27 cellular contexts compared by ENCODE assay signal in the genomic region with DNA sequence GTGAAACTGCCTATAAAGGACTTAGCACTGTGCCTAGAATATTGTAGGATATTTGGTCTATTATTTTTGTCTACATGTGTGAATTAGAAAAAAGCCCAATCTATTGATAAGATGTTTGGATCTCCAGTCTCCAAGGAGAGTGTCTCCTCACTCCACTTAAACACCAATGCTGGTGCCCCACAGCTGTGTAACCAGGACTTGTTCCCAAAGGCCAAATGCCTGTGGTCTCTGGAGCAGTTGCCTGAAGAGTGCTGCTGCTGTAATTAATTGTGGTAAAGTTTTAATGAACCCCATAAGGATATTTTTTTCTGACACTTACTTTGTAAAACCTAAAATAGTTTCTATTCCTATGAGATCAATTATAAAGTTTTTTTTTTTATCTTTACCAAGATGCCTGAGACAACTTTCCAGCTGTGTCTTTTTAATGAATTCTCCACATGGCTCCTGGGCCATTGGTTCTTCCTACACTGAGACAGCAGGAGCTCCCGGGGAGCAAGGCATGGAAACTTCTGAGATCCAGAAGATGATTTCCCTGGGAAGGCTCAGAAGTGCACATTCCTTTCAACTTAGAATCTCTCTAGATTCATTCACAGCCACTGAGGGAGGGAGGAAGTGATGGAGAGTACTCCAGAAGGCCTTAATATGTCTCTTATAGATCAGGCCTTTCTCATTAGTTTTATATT. TPM values are rescaled to one million over a fixed set of nuclear protein-coding genes. Genes with fewer than 3 reads are reported as not detected.
"Had no signal": no experiment of that assay in that cellular context is flagged by ENCODE, and none has a peak within 500 bp of the region (broad histone marks: within the 10 kb centered on the region; RNA-seq: fewer than 3 reads in every experiment).

No MANE protein-coding gene starts in this region.

- H3K27ac ChIP-seq: epithelial cell of prostate, esophagus muscularis mucosa, gastroesophageal sphincter, hepatocyte, suprapubic skin, thyroid gland, uterus had no signal

- DNase-seq: cortex of kidney; effector memory CD8-positive, alpha-beta T cell; foreskin fibroblast; glutamatergic neuron; kidney; left cardiac atrium; naive thymus-derived CD8-positive, alpha-beta T cell; posterior cingulate gyrus; stimulated activated CD4-positive, alpha-beta T cell treated with anti-CD3 and anti-CD28 coated beads, Interleukin-4, amount 100 ng/mL, for 1 hour; stimulated activated CD8-positive, alpha-beta memory T cell treated with anti-CD3 and anti-CD28 coated beads, Interleukin-4, amount 100 ng/mL, for 48 hours; stimulated activated naive CD8-positive, alpha-beta T cell treated with anti-CD3 and anti-CD28 coated beads, Interleukin-15, Interleukin-2, amounts not matched to agents 100 U/mL and 50 U/mL, for 24 hours; thyroid gland; uterus had no signal

- ATAC-seq: effector memory CD8-positive, alpha-beta T cell; gastroesophageal sphincter; naive thymus-derived CD8-positive, alpha-beta T cell; stimulated activated effector memory CD8-positive, alpha-beta T cell treated with anti-CD3 and anti-CD28 coated beads, Interleukin-12 subunit alpha, Interleukin-12 subunit beta, amount 100 ng/mL, for 72 hours; stimulated activated naive CD8-positive, alpha-beta T cell treated with anti-CD3 and anti-CD28 coated beads, Interleukin-15, Interleukin-2, amounts not matched to agents 100 U/mL and 50 U/mL, for 24 hours had no signal

- H3K4me3 ChIP-seq: esophagus muscularis mucosa, gastroesophageal sphincter, hepatocyte, suprapubic skin, thyroid gland, uterus had no signal

- H3K27me3 ChIP-seq: esophagus muscularis mucosa, gastroesophageal sphincter, hepatocyte, suprapubic skin, thyroid gland, uterus had no signal

- H3K36me3 ChIP-seq: esophagus muscularis mucosa, gastroesophageal sphincter, suprapubic skin, thyroid gland, uterus had no signal

RNA-seq across cellular contexts. Expression of a gene that starts 11.2 kb away (rescaled TPM):
- total RNA-seq: chondrocyte; esophagus muscularis mucosa; gastroesophageal sphincter; kidney; left cardiac atrium; lung microvascular endothelial cell; mesenteric fat pad; naive thymus-derived CD8-positive, alpha-beta T cell; neural crest cell; osteocyte; pulmonary artery endothelial cell; suprapubic skin; thyroid gland; uterus had no signal
- polyA plus RNA-seq: liver had no signal

RNA-seq across cellular contexts. Expression of a gene that starts 32.1 kb away (rescaled TPM):
- total RNA-seq: chondrocyte; esophagus muscularis mucosa; gastroesophageal sphincter; hepatocyte; kidney; left cardiac atrium; liver; lung microvascular endothelial cell; mesenteric fat pad; mononuclear cell; naive thymus-derived CD8-positive, alpha-beta T cell; neural crest cell; osteocyte; pulmonary artery endothelial cell; suprapubic skin; thyroid gland; uterus had no signal
- polyA plus RNA-seq: hepatocyte; liver; naive thymus-derived CD8-positive, alpha-beta T cell had no signal

RNA-seq across cellular contexts. Expression of a gene that starts 37.4 kb away (rescaled TPM):
- total RNA-seq: chondrocyte; esophagus muscularis mucosa; gastroesophageal sphincter; hepatocyte; kidney; left cardiac atrium; lung microvascular endothelial cell; mesenteric fat pad; naive thymus-derived CD8-positive, alpha-beta T cell; neural crest cell; osteocyte; pulmonary artery endothelial cell; suprapubic skin; thyroid gland; uterus had no signal
- polyA plus RNA-seq: liver; naive thymus-derived CD8-positive, alpha-beta T cell had no signal

RNA-seq across cellular contexts. Expression of a gene that starts 48.5 kb away (rescaled TPM):
- total RNA-seq: chondrocyte; esophagus muscularis mucosa; gastroesophageal sphincter; kidney; left cardiac atrium; liver; lung microvascular endothelial cell; mesenteric fat pad; mononuclear cell; naive thymus-derived CD8-positive, alpha-beta T cell; neural crest cell; osteocyte; pulmonary artery endothelial cell; suprapubic skin; thyroid gland; uterus had no signal
- polyA plus RNA-seq: liver; naive thymus-derived CD8-positive, alpha-beta T cell had no signal
